ENCODE assay signal across 8 cellular contexts in the genomic region with DNA sequence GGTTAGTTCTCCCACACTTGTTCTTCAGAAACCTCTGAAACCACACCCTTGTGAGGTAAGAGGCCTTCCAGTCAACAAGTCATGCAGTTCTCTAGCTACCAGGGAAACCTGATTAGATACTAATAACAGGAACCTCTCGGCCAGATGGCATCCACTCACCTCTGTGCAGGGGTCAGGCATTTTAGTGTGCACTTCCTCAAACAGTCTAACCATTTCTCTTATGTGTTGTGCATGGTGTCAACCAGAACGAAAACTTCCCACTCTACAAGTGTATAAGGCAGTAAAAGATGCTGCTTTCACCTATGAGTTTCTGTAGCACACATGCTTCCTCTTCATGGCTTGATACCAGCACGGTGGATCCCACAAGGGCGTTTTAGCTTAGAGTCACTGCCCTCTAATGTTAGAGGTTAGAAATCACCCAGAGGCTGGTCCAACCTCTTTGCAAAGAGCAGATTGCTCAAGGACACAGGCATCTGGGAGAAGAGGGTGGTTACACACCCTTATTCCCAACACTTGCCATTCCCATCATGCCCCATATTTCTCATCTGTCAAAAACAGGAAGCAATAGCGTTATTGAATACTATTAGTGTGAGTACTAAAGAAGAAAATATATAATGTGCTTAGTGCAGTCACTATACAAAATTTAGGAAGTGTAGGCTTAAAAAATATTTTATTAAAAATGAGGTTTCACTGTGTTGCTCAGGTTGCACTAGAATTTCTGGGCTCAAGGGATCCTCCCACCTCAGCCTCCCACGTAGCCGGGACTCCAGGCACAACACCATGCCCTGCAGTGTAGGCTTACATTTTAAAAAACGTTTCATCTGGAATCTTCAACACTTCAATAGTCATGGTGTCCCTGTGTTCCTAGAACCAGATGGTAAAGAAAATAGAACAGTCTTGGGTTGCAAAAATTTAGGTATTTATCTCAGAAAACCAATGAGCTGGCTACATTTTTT. TPM values are rescaled to one million over a fixed set of nuclear protein-coding genes. Genes with fewer than 3 reads are reported as not detected.
DNase-seq lines count a peak whose midpoint lies in the region; ATAC-seq, FAIRE-seq and TF ChIP-seq lines count a peak whose summit lies in the region.

No MANE protein-coding gene starts in this region.

- peak; percentile 95 to 99 for ATAC-seq in A549
- ATAC-seq in esophagus mucosa, result peak; percentile 97
- peak; percentile 46 to 80 for ATAC-seq in naive thymus-derived CD8-positive, alpha-beta T cell

- H3K4me1 ChIP-seq in A549, result peaks cover 20% of the 10 kb centered on the region

- CTCF ChIA-PET in A549 (lab: Yijun Ruan, JAX), result interaction anchor here (0.6 to 4.7 kb wide), 30 partner anchors 9 to 203 kb away, joined by 3 to 22 read pairs (median 4); no protein-coding TSS in a partner anchor

- POLR2A ChIA-PET in A549 (lab: Yijun Ruan, JAX), result interaction anchor here (0.7 to 2.7 kb wide), 7 partner anchors 10 to 98 kb away, joined by 3 to 15 read pairs (median 7); no protein-coding TSS in a partner anchor
- POLR2A ChIA-PET in naive thymus-derived CD8-positive, alpha-beta T cell (lab: Charles Lee), result no interaction called here

- no peak for FAIRE-seq in A549 (lab: Jason Lieb, UNC)
- FAIRE-seq in H54 (lab: Jason Lieb, UNC), result peak; percentile 84

- peak; percentile 73 to 78 for TF ChIP-seq RAD21 in A549 (conservative IDR thresholded peaks at IDR 0.05 in 1 of 2, IDR thresholded peaks at IDR 0.05 in 1 of 2)

- H3K4me3 ChIP-seq in A549, result peak overlapping the region; percentile 19

- in situ Hi-C loops in KBM-7 (cut with MboI; ENCODE audit: low pct_unique_long_range_greater_than_20kb, low sequenced_read_pairs), result no loop called here

- 2% methylated on average over 8 of the region's 8 CpGs for WGBS in A549 (ENCODE audit: missing lambda C conversion rate)

- H3K4me1 Mint-ChIP-seq in naive thymus-derived CD8-positive, alpha-beta T cell, result peaks cover 0 to 7% (median 4%) of the 10 kb centered on the region in 4 donors
- peaks cover 2% of the 10 kb centered on the region for H3K4me1 Mint-ChIP-seq in glutamatergic neuron (ENCODE audit: low read depth, unreplicated experiment)

- TF ChIP-seq CTCF in A549 (IDR thresholded peaks at IDR 0.05) (peak; percentile 52), glutamatergic neuron (IDR thresholded peaks at IDR 0.05; ENCODE audit: partially characterized antibody, unreplicated experiment) (no peak)

- H3K9me3 ChIP-seq in A549, result peaks cover 2% of the 10 kb centered on the region; the same call in 1 of the 3 replicates

- peak overlapping the region; percentile 89 to 91 for H3K27ac ChIP-seq in A549

- peak; percentile 94 to 97 for DNase-seq in A549 (ENCODE audit: low read depth in 1 of 2, low spot score in 1 of 2)
- peak; percentile 68 for DNase-seq in GM04504 (ENCODE audit: low read depth)
- peak; percentile 40 for DNase-seq in H54 (ENCODE audit: insufficient read length, low spot score)
- peak; percentile 76 for DNase-seq in KBM-7
- peak; percentile 5 to 46 for DNase-seq in SW 1271 (lab: John Stamatoyannopoulos, UW)
- peak in 5 of 10 donors; percentile 2 to 65 (median 11) for DNase-seq in naive thymus-derived CD8-positive, alpha-beta T cell
- DNase-seq in glutamatergic neuron, result no peak

- no peak overlapping the region for H3K4me3 Mint-ChIP-seq in naive thymus-derived CD8-positive, alpha-beta T cell
- H3K4me3 Mint-ChIP-seq in glutamatergic neuron (ENCODE audit: unreplicated experiment), result no peak overlapping the region

- no peak for TF ChIP-seq POLR2A in A549 (IDR thresholded peaks at IDR 0.05; ENCODE audit: low read length)
- TF ChIP-seq POLR2A in H54 (IDR thresholded peaks at IDR 0.05; ENCODE audit: low read depth, low read length), result no peak

- peaks cover 0 to 2% (median 0%) of the 10 kb centered on the region in 9 donors for H3K9me3 Mint-ChIP-seq in naive thymus-derived CD8-positive, alpha-beta T cell
- no peaks in the 10 kb centered on the region for H3K9me3 Mint-ChIP-seq in glutamatergic neuron (ENCODE audit: unreplicated experiment)

- H3K27ac Mint-ChIP-seq in naive thymus-derived CD8-positive, alpha-beta T cell, result peak overlapping the region in 2 of 10 donors; percentile 13 to 36
- H3K27ac Mint-ChIP-seq in glutamatergic neuron (ENCODE audit: unreplicated experiment), result no peak overlapping the region

- H3K27me3 Mint-ChIP-seq in naive thymus-derived CD8-positive, alpha-beta T cell, result peaks cover 3 to 11% (median 7%) of the 10 kb centered on the region in 5 donors
- H3K27me3 Mint-ChIP-seq in glutamatergic neuron (ENCODE audit: unreplicated experiment), result no peaks in the 10 kb centered on the region

- peak in 1 of 2 experiments; percentile 9; a peak in 1 of 5 replicates for TF ChIP-seq EP300 in A549 (IDR thresholded peaks at IDR 0.05)

- H3K36me3 Mint-ChIP-seq in naive thymus-derived CD8-positive, alpha-beta T cell, result no peaks in the 10 kb centered on the region
- no peaks in the 10 kb centered on the region for H3K36me3 Mint-ChIP-seq in glutamatergic neuron (ENCODE audit: unreplicated experiment)

- H3K4me2 ChIP-seq in A549, result peak overlapping the region; percentile 96

TF ChIP-seq in A549, 52 proteins besides CTCF, POLR2A, EP300 and RAD21 (continues in another document):
- no peak for TF ChIP-seq KDM1A (IDR thresholded peaks at IDR 0.05; ENCODE audit: low read depth)
- peak; percentile 66; the same call in 2 of the 3 replicates for TF ChIP-seq SMC3 (IDR thresholded peaks at IDR 0.05)
- TF ChIP-seq, protein P1, sequence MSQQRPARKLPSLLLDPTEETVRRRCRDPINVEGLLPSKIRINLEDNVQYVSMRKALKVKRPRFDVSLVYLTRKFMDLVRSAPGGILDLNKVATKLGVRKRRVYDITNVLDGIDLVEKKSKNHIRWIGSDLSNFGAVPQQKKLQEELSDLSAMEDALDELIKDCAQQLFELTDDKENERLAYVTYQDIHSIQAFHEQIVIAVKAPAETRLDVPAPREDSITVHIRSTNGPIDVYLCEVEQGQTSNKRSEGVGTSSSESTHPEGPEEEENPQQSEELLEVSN (IDR thresholded peaks at IDR 0.05; ENCODE audit: borderline replicate concordance, low read depth), result no peak
- peak; percentile 70 for TF ChIP-seq ESRRA (IDR thresholded peaks at IDR 0.05; ENCODE audit: borderline replicate concordance, low read length)
- TF ChIP-seq NPAS2 (CRISPR knock-in tag; IDR thresholded peaks at IDR 0.05; ENCODE audit: borderline replicate concordance), result no peak
- no peak for TF ChIP-seq FOSL2 (IDR thresholded peaks at IDR 0.05)
- peak; percentile 37; the same call in 1 of the 2 replicates for TF ChIP-seq FOSL2 (CRISPR knock-in tag; IDR thresholded peaks at IDR 0.05)
- TF ChIP-seq MAFK (IDR thresholded peaks at IDR 0.05; ENCODE audit: partially characterized antibody), result peak; percentile 59
- TF ChIP-seq, protein P2, sequence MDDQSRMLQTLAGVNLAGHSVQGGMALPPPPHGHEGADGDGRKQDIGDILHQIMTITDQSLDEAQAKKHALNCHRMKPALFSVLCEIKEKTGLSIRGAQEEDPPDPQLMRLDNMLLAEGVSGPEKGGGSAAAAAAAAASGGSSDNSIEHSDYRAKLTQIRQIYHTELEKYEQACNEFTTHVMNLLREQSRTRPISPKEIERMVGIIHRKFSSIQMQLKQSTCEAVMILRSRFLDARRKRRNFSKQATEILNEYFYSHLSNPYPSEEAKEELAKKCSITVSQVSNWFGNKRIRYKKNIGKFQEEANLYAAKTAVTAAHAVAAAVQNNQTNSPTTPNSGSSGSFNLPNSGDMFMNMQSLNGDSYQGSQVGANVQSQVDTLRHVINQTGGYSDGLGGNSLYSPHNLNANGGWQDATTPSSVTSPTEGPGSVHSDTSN (IDR thresholded peaks at IDR 0.05), result no peak
- peak; percentile 45 to 70; a peak in 3 of 4 replicates for TF ChIP-seq CEBPB (IDR thresholded peaks at IDR 0.05)
- TF ChIP-seq EHF (CRISPR knock-in tag; IDR thresholded peaks at IDR 0.05), result peak; percentile 13; the same call in 1 of the 2 replicates
- TF ChIP-seq, protein P3, sequence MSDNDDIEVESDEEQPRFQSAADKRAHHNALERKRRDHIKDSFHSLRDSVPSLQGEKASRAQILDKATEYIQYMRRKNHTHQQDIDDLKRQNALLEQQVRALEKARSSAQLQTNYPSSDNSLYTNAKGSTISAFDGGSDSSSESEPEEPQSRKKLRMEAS (IDR thresholded peaks at IDR 0.05), result peak; percentile 47; the same call in 1 of the 2 replicates
- TF ChIP-seq RFX5 (IDR thresholded peaks at IDR 0.05), result no peak
- TF ChIP-seq HOXB5 (CRISPR knock-in tag; IDR thresholded peaks at IDR 0.05), result 0 out of 2 replicates have a peak, but pooled peaks have one; percentile 56
- TF ChIP-seq MYC (IDR thresholded peaks at IDR 0.05; ENCODE audit: borderline replicate concordance, low read length), result peak; percentile 28; the same call in 1 of the 2 replicates
- TF ChIP-seq ZC3H11A (IDR thresholded peaks at IDR 0.05), result no peak
- TF ChIP-seq JUNB (IDR thresholded peaks at IDR 0.05), result 0 out of 2 replicates have a peak, but pooled peaks have one; percentile 14
- peak in 1 of 2 experiments; percentile 36; a peak in 1 of 5 replicates for TF ChIP-seq JUN (IDR thresholded peaks at IDR 0.05)
- no peak for TF ChIP-seq PHF8 (IDR thresholded peaks at IDR 0.05; ENCODE audit: borderline replicate concordance, low read depth)

RNA-seq across cellular contexts. Expression of a gene that starts 34.5 kb away (rescaled TPM):
- 46.3 and 49.1 TPM in 2 replicates for polyA plus RNA-seq in A549 (2011; rRNA removed)
- 11.2 and 13.8 TPM in 2 replicates for polyA plus RNA-seq in A549 (2012; cell fraction: cytosol; rRNA removed)
- polyA plus RNA-seq in A549 (2012; cell fraction: nucleus; rRNA removed), result 11.4 and 19.0 TPM in 2 replicates
- 16.9 to 20.5 TPM (median 18.5 TPM) in 3 replicates for polyA plus RNA-seq in A549 (2017; fragmentation: RNase III; extraction: RNeasy Plus Mini Kit Qiagen cat#74134 plus additional on column Dnase treatment)
- 25.2 and 33.0 TPM in 2 replicates for polyA minus RNA-seq in A549 (2011; rRNA and poly(A)+ RNA removed)
- 50.0 TPM for total RNA-seq in esophagus mucosa
- total RNA-seq in naive thymus-derived CD8-positive, alpha-beta T cell, result 1 to 10 TPM; 1.2 to 2.2 TPM
- polyA plus RNA-seq in naive thymus-derived CD8-positive, alpha-beta T cell, result 1 to 10 TPM in 2 of 3 donors, under 1 TPM in 1; 0.74 to 1.4 (median 1.3) TPM
- total RNA-seq in glutamatergic neuron (ENCODE audit: unreplicated experiment), result 4.1 TPM

RNA-seq across cellular contexts. Expression of a gene that starts 59.2 kb away (rescaled TPM):
- polyA plus RNA-seq in A549 (2011; rRNA removed) (94.5 and 97.3 TPM in 2 replicates), A549 (2017; fragmentation: RNase III; extraction: RNeasy Plus Mini Kit Qiagen cat#74134 plus additional on column Dnase treatment) (40.1 to 46.1 TPM (median 41.5 TPM) in 3 replicates)
- 50.8 and 63.9 TPM in 2 replicates for polyA plus RNA-seq in A549 (2012; cell fraction: cytosol; rRNA removed)
- polyA plus RNA-seq in A549 (2012; cell fraction: nucleus; rRNA removed), result 65.6 and 112 TPM in 2 replicates
- polyA minus RNA-seq in A549 (2011; rRNA and poly(A)+ RNA removed), result 159 and 172 TPM in 2 replicates
- total RNA-seq in esophagus mucosa (164 TPM), glutamatergic neuron (ENCODE audit: unreplicated experiment) (136 TPM)
- 10 to 100 TPM; 33.4 to 34.4 TPM for total RNA-seq in naive thymus-derived CD8-positive, alpha-beta T cell
- polyA plus RNA-seq in naive thymus-derived CD8-positive, alpha-beta T cell, result 1 to 10 TPM; 3.8 to 6.5 (median 6.4) TPM

Comparison
In these comparisons a context has a peak if more than half of its experiments do, and no peak if none do; other contexts are left out.
1. RNA of a gene that starts 34.5 kb away (total RNA-seq): 50.0 TPM in esophagus mucosa (single experiment); 4.1 TPM in glutamatergic neuron (single experiment) and 1.2 to 2.2 TPM in naive thymus-derived CD8-positive, alpha-beta T cell; every median in the first group is over 10 times any median in the second.
2. Peak in every context shown above with its lines, with median percentiles within 50 percentile points of each other: ATAC-seq.